ENCODE assay signal across 1 cellular context in genomic region chr18:47399475-47399874, GRCh38.
TF ChIP-seq lines count a peak whose summit lies in the region.

No MANE protein-coding gene starts in this region.

TF ChIP-seq in H1, 55 proteins besides CTCF, POLR2A, EP300 and RAD21 (continued from another document):
- TF ChIP-seq CHD7 (IDR thresholded peaks at IDR 0.05; ENCODE audit: insufficient replicate concordance, low read length) (no peak), CEBPB (IDR thresholded peaks at IDR 0.05; ENCODE audit: low read depth, low read length) (no peak), HDAC2 (IDR thresholded peaks at IDR 0.05; ENCODE audit: borderline replicate concordance in 1 of 2, low read depth in 2 of 2, low read length in 2 of 2) (no peak), EGR1 (IDR thresholded peaks at IDR 0.05; ENCODE audit: borderline replicate concordance, low read depth, low read length) (no peak), CREB1 (IDR thresholded peaks at IDR 0.05) (no peak), SP4 (IDR thresholded peaks at IDR 0.05; ENCODE audit: low read length) (no peak), MAX (IDR thresholded peaks at IDR 0.05) (no peak)
